In the genomic region with DNA sequence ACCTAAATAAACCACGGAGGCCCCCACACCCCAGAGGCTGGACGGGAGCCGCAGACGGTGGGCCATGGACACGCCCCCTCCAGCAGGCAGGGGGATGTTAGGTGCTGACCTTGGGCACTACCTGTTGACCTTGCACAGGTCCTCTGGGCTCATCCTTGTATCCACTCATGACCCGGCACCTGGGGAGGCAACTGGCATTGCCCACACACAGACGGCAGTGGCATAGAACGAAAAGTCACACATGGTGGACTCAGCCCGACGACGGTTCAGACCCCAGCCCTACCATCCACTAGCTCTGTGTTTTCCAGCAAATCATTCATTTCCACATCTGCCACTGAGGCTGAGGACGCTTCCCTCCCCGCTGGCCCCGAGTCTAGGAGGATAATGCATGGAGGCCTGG, we compare ENCODE assay signal across 15 cellular contexts.
DNase-seq lines count a peak whose midpoint lies in the region; ATAC-seq and TF ChIP-seq lines count a peak whose summit lies in the region.
"Had no signal": no experiment of that assay in that cellular context is flagged by ENCODE, and none has a peak within 500 bp of the region (broad histone marks: within the 10 kb centered on the region; RNA-seq: fewer than 3 reads in every experiment).

No MANE protein-coding gene starts in this region.

- H3K36me3 ChIP-seq in spleen = no peaks in the 10 kb centered on the region

- ATAC-seq in left lobe of liver (no peak), GM21529 (IDR thresholded peaks at IDR 0.05; ENCODE audit: unreplicated experiment) (no peak), right cardiac atrium (no peak), SK-N-SH treated with all-trans-retinoic acid at 6 μM for 48 hours (no peak)
- ATAC-seq: GM12878, HCT116, HepG2 had no signal

- no peak overlapping the region for H3K4me3 ChIP-seq in spleen
- H3K4me3 ChIP-seq in right cardiac atrium (ENCODE audit: low read length) = no peak overlapping the region
- H3K4me3 ChIP-seq: GM12878 had no signal

- TF ChIP-seq CTCF in spleen (IDR thresholded peaks at IDR 0.05 in 8 of 11, conservative IDR thresholded peaks at IDR 0.05 in 3 of 11) = no peak

- 76 to 92% (median 84%) methylated on average over 9 to 14 of the region's 14 CpGs for WGBS in spleen, 5 donors
- WGBS in right cardiac atrium = 85% methylated on average over 14 of the region's 14 CpGs

- H3K27me3 ChIP-seq in spleen (replicated peaks in 1 of 7) = peaks cover 0 to 48% (median 7%) of the 10 kb centered on the region in 7 donors
- H3K27me3 ChIP-seq in right cardiac atrium (ENCODE audit: control insufficient read depth, insufficient read depth) = no peaks in the 10 kb centered on the region

- DNase-seq in activated CD8-positive, alpha-beta memory T cell treated with anti-CD3 and anti-CD28 coated beads, Interleukin-2, amount 50 U/mL, for 48 hours = peak; percentile 18
- DNase-seq in activated CD8-positive, alpha-beta memory T cell treated with anti-CD3 and anti-CD28 coated beads for 24 hours = no peak
- DNase-seq in left lobe of liver (ENCODE audit: low spot score) (peak; percentile 26), spleen (peak; percentile 44), DMS53 treated with DMSO at 0.1 percent for 48 hours (lab: John Stamatoyannopoulos, UW; ENCODE audit: unreplicated experiment) (no peak), right cardiac atrium (no peak)
- DNase-seq: Calu3, DMS 273 treated with DMSO at 0.1 percent for 48 hours, DMS79 had no signal

- H3K4me1 ChIP-seq in spleen (peaks cover 0 to 27% (median 15%) of the 10 kb centered on the region in 6 donors), right cardiac atrium (ENCODE audit: control insufficient read depth, insufficient read depth, low read length) (no peaks in the 10 kb centered on the region)

- intact Hi-C loops in spleen (cut with DNase I; ENCODE audit: low total_unique reads) (no loop called here), right cardiac atrium (cut with DNase I) (no loop called here)

- H3K9me3 ChIP-seq in spleen (no peaks in the 10 kb centered on the region), right cardiac atrium (ENCODE audit: control insufficient read depth, low read length) (no peaks in the 10 kb centered on the region)

- H3K27ac ChIP-seq in spleen (no peak overlapping the region), right cardiac atrium (ENCODE audit: low read length) (no peak overlapping the region)
- H3K27ac ChIP-seq: 22Rv1 had no signal

- no peak for TF ChIP-seq POLR2A in spleen (IDR thresholded peaks at IDR 0.05)

TF ChIP-seq in SK-N-SH treated with all-trans-retinoic acid at 6 μM for 48 hours, 23 proteins besides CTCF, POLR2A, EP300 and RAD21:
- TF ChIP-seq TOX (CRISPR knock-in tag; IDR thresholded peaks at IDR 0.05; ENCODE audit: borderline replicate concordance) (no peak), BACH2 (CRISPR knock-in tag; IDR thresholded peaks at IDR 0.05; ENCODE audit: borderline replicate concordance) (no peak), ARNTL (CRISPR knock-in tag; IDR thresholded peaks at IDR 0.05; ENCODE audit: borderline replicate concordance, low read depth) (no peak), RARB (CRISPR knock-in tag; IDR thresholded peaks at IDR 0.05) (no peak), ZNF8 (CRISPR knock-in tag; IDR thresholded peaks at IDR 0.05) (no peak), OSR1 (CRISPR knock-in tag; IDR thresholded peaks at IDR 0.05) (no peak), PPARA (CRISPR knock-in tag; IDR thresholded peaks at IDR 0.05; ENCODE audit: borderline replicate concordance) (no peak), ZC3H10 (CRISPR knock-in tag; IDR thresholded peaks at IDR 0.05) (no peak), TCF4 (CRISPR knock-in tag; IDR thresholded peaks at IDR 0.05; ENCODE audit: borderline replicate concordance) (no peak), ZFP30 (CRISPR knock-in tag; IDR thresholded peaks at IDR 0.05) (no peak), SNAI2 (CRISPR knock-in tag; IDR thresholded peaks at IDR 0.05) (no peak), ISL1 (CRISPR knock-in tag; IDR thresholded peaks at IDR 0.05) (no peak), GLIS3 (CRISPR knock-in tag; IDR thresholded peaks at IDR 0.05) (no peak), ESRRG (CRISPR knock-in tag; IDR thresholded peaks at IDR 0.05) (no peak), ZFP3 (CRISPR knock-in tag; IDR thresholded peaks at IDR 0.05) (no peak)
- TF ChIP-seq, protein P1, sequence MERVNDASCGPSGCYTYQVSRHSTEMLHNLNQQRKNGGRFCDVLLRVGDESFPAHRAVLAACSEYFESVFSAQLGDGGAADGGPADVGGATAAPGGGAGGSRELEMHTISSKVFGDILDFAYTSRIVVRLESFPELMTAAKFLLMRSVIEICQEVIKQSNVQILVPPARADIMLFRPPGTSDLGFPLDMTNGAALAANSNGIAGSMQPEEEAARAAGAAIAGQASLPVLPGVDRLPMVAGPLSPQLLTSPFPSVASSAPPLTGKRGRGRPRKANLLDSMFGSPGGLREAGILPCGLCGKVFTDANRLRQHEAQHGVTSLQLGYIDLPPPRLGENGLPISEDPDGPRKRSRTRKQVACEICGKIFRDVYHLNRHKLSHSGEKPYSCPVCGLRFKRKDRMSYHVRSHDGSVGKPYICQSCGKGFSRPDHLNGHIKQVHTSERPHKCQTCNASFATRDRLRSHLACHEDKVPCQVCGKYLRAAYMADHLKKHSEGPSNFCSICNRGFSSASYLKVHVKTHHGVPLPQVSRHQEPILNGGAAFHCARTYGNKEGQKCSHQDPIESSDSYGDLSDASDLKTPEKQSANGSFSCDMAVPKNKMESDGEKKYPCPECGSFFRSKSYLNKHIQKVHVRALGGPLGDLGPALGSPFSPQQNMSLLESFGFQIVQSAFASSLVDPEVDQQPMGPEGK (CRISPR knock-in tag; IDR thresholded peaks at IDR 0.05; ENCODE audit: borderline replicate concordance) = no peak
- TF ChIP-seq, protein P2, sequence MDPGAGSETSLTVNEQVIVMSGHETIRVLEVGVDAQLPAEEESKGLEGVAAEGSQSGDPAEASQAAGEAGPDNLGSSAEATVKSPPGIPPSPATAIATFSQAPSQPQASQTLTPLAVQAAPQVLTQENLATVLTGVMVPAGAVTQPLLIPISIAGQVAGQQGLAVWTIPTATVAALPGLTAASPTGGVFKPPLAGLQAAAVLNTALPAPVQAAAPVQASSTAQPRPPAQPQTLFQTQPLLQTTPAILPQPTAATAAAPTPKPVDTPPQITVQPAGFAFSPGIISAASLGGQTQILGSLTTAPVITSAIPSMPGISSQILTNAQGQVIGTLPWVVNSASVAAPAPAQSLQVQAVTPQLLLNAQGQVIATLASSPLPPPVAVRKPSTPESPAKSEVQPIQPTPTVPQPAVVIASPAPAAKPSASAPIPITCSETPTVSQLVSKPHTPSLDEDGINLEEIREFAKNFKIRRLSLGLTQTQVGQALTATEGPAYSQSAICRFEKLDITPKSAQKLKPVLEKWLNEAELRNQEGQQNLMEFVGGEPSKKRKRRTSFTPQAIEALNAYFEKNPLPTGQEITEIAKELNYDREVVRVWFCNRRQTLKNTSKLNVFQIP (CRISPR knock-in tag; IDR thresholded peaks at IDR 0.05; ENCODE audit: borderline replicate concordance, low read depth) = no peak
- TF ChIP-seq, protein P3, sequence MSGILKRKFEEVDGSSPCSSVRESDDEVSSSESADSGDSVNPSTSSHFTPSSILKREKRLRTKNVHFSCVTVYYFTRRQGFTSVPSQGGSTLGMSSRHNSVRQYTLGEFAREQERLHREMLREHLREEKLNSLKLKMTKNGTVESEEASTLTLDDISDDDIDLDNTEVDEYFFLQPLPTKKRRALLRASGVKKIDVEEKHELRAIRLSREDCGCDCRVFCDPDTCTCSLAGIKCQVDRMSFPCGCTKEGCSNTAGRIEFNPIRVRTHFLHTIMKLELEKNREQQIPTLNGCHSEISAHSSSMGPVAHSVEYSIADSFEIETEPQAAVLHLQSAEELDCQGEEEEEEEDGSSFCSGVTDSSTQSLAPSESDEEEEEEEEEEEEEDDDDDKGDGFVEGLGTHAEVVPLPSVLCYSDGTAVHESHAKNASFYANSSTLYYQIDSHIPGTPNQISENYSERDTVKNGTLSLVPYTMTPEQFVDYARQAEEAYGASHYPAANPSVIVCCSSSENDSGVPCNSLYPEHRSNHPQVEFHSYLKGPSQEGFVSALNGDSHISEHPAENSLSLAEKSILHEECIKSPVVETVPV (CRISPR knock-in tag; IDR thresholded peaks at IDR 0.05) = no peak

Comparison
In these comparisons a context has a peak if more than half of its experiments do, and no peak if none do; other contexts are left out.
1. DNase-seq: peak in activated CD8-positive, alpha-beta memory T cell treated with anti-CD3 and anti-CD28 coated beads, Interleukin-2, amount 50 U/mL, for 48 hours (single experiment), left lobe of liver (single experiment) and spleen (single experiment); none in activated CD8-positive, alpha-beta memory T cell treated with anti-CD3 and anti-CD28 coated beads for 24 hours (single experiment), DMS53 treated with DMSO at 0.1 percent for 48 hours (single experiment) and right cardiac atrium (0 of 3).